ENCODE assay signal across 15 cellular contexts in genomic region chr2:70920367-70920715, GRCh38. TPM values are rescaled to one million over a fixed set of nuclear protein-coding genes. Genes with fewer than 3 reads are reported as not detected.
A peak's percentile ranks its signal among the peaks of the same experiment; 100 is the strongest.
DNase-seq lines count a peak whose midpoint lies in the region; ATAC-seq, FAIRE-seq and TF ChIP-seq lines count a peak whose summit lies in the region.
"Had no signal": no experiment of that assay in that cellular context is flagged by ENCODE, and none has a peak within 500 bp of the region (broad histone marks: within the 10 kb centered on the region; RNA-seq: fewer than 3 reads in every experiment).

No MANE protein-coding gene starts in this region.

- no peaks in the 10 kb centered on the region for H3K79me2 ChIP-seq in HepG2 (ENCODE audit: insufficient read depth, low read length)

- H2BK5ac ChIP-seq in IMR-90 (ENCODE audit: low read depth, low read length, poor library complexity, severe bottlenecking) = no peak overlapping the region

- no peaks in the 10 kb centered on the region for H4K20me1 ChIP-seq in IMR-90 (ENCODE audit: insufficient read depth, low read length)
- no peaks in the 10 kb centered on the region for H4K20me1 ChIP-seq in HepG2 (ENCODE audit: insufficient read depth, low read length)

- H4K5ac ChIP-seq in IMR-90 (ENCODE audit: low read depth, low read length) = no peak overlapping the region

- no peaks in the 10 kb centered on the region for H3K4me1 ChIP-seq in IMR-90 (ENCODE audit: control insufficient read depth, insufficient read depth, low read length)
- H3K4me1 ChIP-seq in HepG2 (ENCODE audit: insufficient read depth, low read length) = peaks cover 22% of the 10 kb centered on the region
- H3K4me1 ChIP-seq in spleen = peaks cover 0 to 12% (median 0%) of the 10 kb centered on the region in 6 donors

- intact Hi-C loops in IMR-90 (cut with micrococcal nuclease) (loop anchor here (1.0 to 2.0 kb wide), 3 partner anchors 26 to 58 kb away; no protein-coding TSS in a partner anchor), HepG2 (cut with micrococcal nuclease; ENCODE audit: unreplicated experiment) (loop anchor here (1.0 to 2.0 kb wide), 3 partner anchors 26 to 132 kb away; no protein-coding TSS in a partner anchor), spleen (cut with DNase I; ENCODE audit: low total_unique reads) (loop anchor here (10.0 kb wide), 1 partner anchor 46 kb away; no protein-coding TSS in a partner anchor)

- H4K91ac ChIP-seq in IMR-90 (ENCODE audit: insufficient read depth, low read depth, low read length) = no peak overlapping the region

- WGBS in IMR-90 (ENCODE audit: extremely low coverage in 2 of 2, insufficient read length in 1 of 2), 2 experiments = no CpG with 5 or more reads among the region's 3 CpGs
- WGBS in HepG2 (ENCODE audit: low lambda C conversion rate) = 91% methylated on average over 3 of the region's 3 CpGs
- WGBS in spleen, 5 donors = 93 to 100% (median 97%) methylated on average over 3 of the region's 3 CpGs

- ATAC-seq in IMR-90 (ENCODE audit: low read depth) (no peak), HepG2 (peak; percentile 15; the same call in 2 of the 3 replicates), HG02981 (IDR thresholded peaks at IDR 0.05; ENCODE audit: unreplicated experiment) (no peak), GM18873 (IDR thresholded peaks at IDR 0.05; ENCODE audit: low FRiP score, unreplicated experiment) (no peak)

- dilution Hi-C loops in IMR-90 (cut with HindIII; ENCODE audit: low sequenced_read_pairs, unreplicated experiment) = no loop called here

- H3K9me1 ChIP-seq in IMR-90 (ENCODE audit: insufficient read depth, low read length) = no peaks in the 10 kb centered on the region

- peak overlapping the region; percentile 18 for H2AFZ ChIP-seq in IMR-90 (replicated peaks; ENCODE audit: low read length, poor library complexity)
- H2AFZ ChIP-seq in HepG2 (ENCODE audit: low read length) = no peak overlapping the region

- H2AK5ac ChIP-seq in IMR-90 (ENCODE audit: low read depth, low read length) = no peak overlapping the region

- H3K36me3 Mint-ChIP-seq in activated naive CD4-positive, alpha-beta T cell treated with anti-CD3 and anti-CD28 coated beads, Interleukin-2, amount 10 ng/mL, durations not matched to agents 7 days and 5 days = no peaks in the 10 kb centered on the region

- BruUV-seq in IMR-90 (replicated peaks; lab: Mats Ljungman, UMichigan) = no TSS peak
- BruUV-seq in HepG2 (replicated peaks; lab: Mats Ljungman, UMichigan) = no TSS peak

- in situ Hi-C loops in IMR-90 (cut with MboI; ENCODE audit: low sequenced_read_pairs) (no loop called here), HepG2 (cut with HindIII; ENCODE audit: extremely low pct_ligation_motif_present, low pct_unique_long_range_greater_than_20kb) (loop anchor here (5.0 kb wide), 1 partner anchor 48 kb away; no protein-coding TSS in a partner anchor)

- no peak overlapping the region for H3K56ac ChIP-seq in IMR-90 (ENCODE audit: extremely low read depth, insufficient read depth, low read length)

- H3K14ac ChIP-seq in IMR-90 (replicated peaks; ENCODE audit: low read depth, low read length) = no peak overlapping the region

- H3K9ac ChIP-seq in IMR-90 (ENCODE audit: low read depth, low read length) (no peak overlapping the region), HepG2 (ENCODE audit: insufficient read depth, low read depth, low read length) (no peak overlapping the region)

- no peak for TF ChIP-seq RAD21 in IMR-90 (IDR thresholded peaks at IDR 0.05; ENCODE audit: low read length)
- TF ChIP-seq RAD21 in HepG2 (CRISPR knock-in tag; IDR thresholded peaks at IDR 0.05) = no peak

- no peaks in the 10 kb centered on the region for H3K4me1 Mint-ChIP-seq in activated naive CD4-positive, alpha-beta T cell treated with anti-CD3 and anti-CD28 coated beads, Interleukin-2, amount 10 ng/mL, durations not matched to agents 7 days and 5 days

- TF ChIP-seq EP300 in HepG2 (IDR thresholded peaks at IDR 0.05; ENCODE audit: low read depth in 2 of 2, low read length in 2 of 2) = no peak
- no peak for TF ChIP-seq EP300 in HepG2 (CRISPR knock-in tag; IDR thresholded peaks at IDR 0.05; ENCODE audit: borderline replicate concordance)

- no peak overlapping the region for H2BK15ac ChIP-seq in IMR-90 (ENCODE audit: low read depth, low read length)

- no peak overlapping the region for H3K18ac ChIP-seq in IMR-90 (ENCODE audit: low read depth, low read length)

- no peak overlapping the region for H2BK120ac ChIP-seq in IMR-90 (ENCODE audit: low read depth, low read length)

- H3K4ac ChIP-seq in IMR-90 (ENCODE audit: low read depth, low read length) = no peak overlapping the region

- TF ChIP-seq CTCF in IMR-90 (conservative IDR thresholded peaks at IDR 0.05; ENCODE audit: low read depth, low read length) (no peak), HepG2 (CRISPR knock-in tag; IDR thresholded peaks at IDR 0.05) (no peak), spleen (IDR thresholded peaks at IDR 0.05 in 8 of 11, conservative IDR thresholded peaks at IDR 0.05 in 3 of 11) (no peak)

- H3K27me3 ChIP-seq in IMR-90 (ENCODE audit: control insufficient read depth, insufficient read depth, low read length) (no peaks in the 10 kb centered on the region), HepG2 (ENCODE audit: control insufficient read depth in 1 of 2, insufficient read depth in 2 of 2, low read length in 2 of 2) (no peaks in the 10 kb centered on the region), spleen (replicated peaks in 1 of 7) (peaks cover 0 to 53% (median 11%) of the 10 kb centered on the region in 7 donors)

- no peaks in the 10 kb centered on the region for H3K9me3 Mint-ChIP-seq in activated naive CD4-positive, alpha-beta T cell treated with anti-CD3 and anti-CD28 coated beads, Interleukin-2, amount 10 ng/mL, durations not matched to agents 7 days and 5 days

- H3K27ac Mint-ChIP-seq in activated naive CD4-positive, alpha-beta T cell treated with anti-CD3 and anti-CD28 coated beads, Interleukin-2, amount 10 ng/mL, durations not matched to agents 7 days and 5 days = no peak overlapping the region

- no peaks in the 10 kb centered on the region for H3K36me3 ChIP-seq in IMR-90 (ENCODE audit: control insufficient read depth, insufficient read depth, low read length)
- no peaks in the 10 kb centered on the region for H3K36me3 ChIP-seq in HepG2 (replicated peaks in 1 of 2; ENCODE audit: control insufficient read depth in 1 of 2, insufficient read depth in 2 of 2, low read length in 2 of 2)
- H3K36me3 ChIP-seq in spleen = no peaks in the 10 kb centered on the region

- H3K4me3 Mint-ChIP-seq in activated naive CD4-positive, alpha-beta T cell treated with anti-CD3 and anti-CD28 coated beads, Interleukin-2, amount 10 ng/mL, durations not matched to agents 7 days and 5 days = no peak overlapping the region

- no peak overlapping the region for H4K8ac ChIP-seq in IMR-90 (ENCODE audit: low read depth in 2 of 2, low read length in 2 of 2)

- H3K27me3 Mint-ChIP-seq in activated naive CD4-positive, alpha-beta T cell treated with anti-CD3 and anti-CD28 coated beads, Interleukin-2, amount 10 ng/mL, durations not matched to agents 7 days and 5 days = peaks cover 31% of the 10 kb centered on the region

- H3K4me2 ChIP-seq in IMR-90 (ENCODE audit: low read depth, low read length) (no peak overlapping the region), HepG2 (ENCODE audit: low read depth, low read length) (no peak overlapping the region)

- CTCF ChIA-PET in activated naive CD4-positive, alpha-beta T cell treated with anti-CD3 and anti-CD28 coated beads, Interleukin-2, amount 10 ng/mL, durations not matched to agents 7 days and 5 days (lab: Charles Lee) = interaction anchor here (0.8 to 6.3 kb wide), 18 partner anchors 8 to 145 kb away, joined by 3 to 98 read pairs (median 4); partner anchors contain the start of gene FIGLA
- CTCF ChIA-PET in IMR-90 (lab: Yijun Ruan, JAX) = interaction anchor here (0.6 to 1.4 kb wide), 7 partner anchors 28 to 57 kb away, joined by 3 to 7 read pairs (median 4); no protein-coding TSS in a partner anchor
- CTCF ChIA-PET in HepG2 (lab: Yijun Ruan, JAX; ENCODE audit: low intra/inter-chr PET ratio, low total read pairs) = interaction anchor here (0.9 to 7.1 kb wide), 6 partner anchors 26 to 130 kb away, joined by 3 to 124 read pairs (median 12); partner anchors contain the start of gene FIGLA

- no peak overlapping the region for H3K23ac ChIP-seq in IMR-90 (ENCODE audit: low read depth, low read length)

- no peak overlapping the region for H2AK9ac ChIP-seq in IMR-90 (replicated peaks; ENCODE audit: low read depth, low read length, poor library complexity)

- no peak overlapping the region for H2BK20ac ChIP-seq in IMR-90 (ENCODE audit: low read depth, low read length)

- POLR2A ChIA-PET in IMR-90 (lab: Charles Lee; ENCODE audit: unreplicated experiment) = no interaction called here
- POLR2A ChIA-PET in HepG2 (lab: Yijun Ruan, JAX) = no interaction called here

- FAIRE-seq in HepG2 (lab: Jason Lieb, UNC) = no peak
- FAIRE-seq: D721Med, RCC 7860 had no signal

- TF ChIP-seq POLR2A in IMR-90 (IDR thresholded peaks at IDR 0.05; ENCODE audit: low read depth, low read length) (no peak), HepG2 (IDR thresholded peaks at IDR 0.05; ENCODE audit: insufficient read depth in 1 of 2, low read depth in 2 of 2, low read length in 2 of 2) (no peak), spleen (IDR thresholded peaks at IDR 0.05) (no peak)

- H3K27ac ChIP-seq in IMR-90 (ENCODE audit: insufficient read depth, low read length) (no peak overlapping the region), HepG2 (ENCODE audit: extremely low read length, insufficient read depth, low read length) (no peak overlapping the region), spleen (no peak overlapping the region)

- H3K9me3 ChIP-seq in IMR-90 (ENCODE audit: control insufficient read depth, insufficient read depth, low read length) (0 out of 2 replicates have a peak, but pooled peaks cover 3% of the 10 kb centered on the region), HepG2 (ENCODE audit: low read length) (no peaks in the 10 kb centered on the region), spleen (peaks cover 0 to 3% (median 0%) of the 10 kb centered on the region in 8 donors)

- DNase-seq in activated naive CD4-positive, alpha-beta T cell treated with anti-CD3 and anti-CD28 coated beads, Interleukin-2, amount 10 ng/mL, durations not matched to agents 7 days and 5 days = peak; percentile 14
- DNase-seq in activated naive CD4-positive, alpha-beta T cell treated with anti-CD3 and anti-CD28 coated beads, Interleukin-2, amount 50 U/mL, for 16 hours = no peak
- DNase-seq in IMR-90 (no peak), HepG2 (ENCODE audit: low spot score) (no peak), spleen (peak; percentile 38), NCI-H82 (lab: John Stamatoyannopoulos, UW) (no peak)
- DNase-seq: NCI-H1105, NCI-H2081 treated with DMSO at 0.1 percent for 48 hours had no signal

- no peaks in the 10 kb centered on the region for H3K79me1 ChIP-seq in IMR-90 (ENCODE audit: low read depth in 1 of 2, low read length in 2 of 2)

- no peak overlapping the region for H3K4me3 ChIP-seq in IMR-90 (ENCODE audit: insufficient read depth, low read depth, low read length)
- H3K4me3 ChIP-seq in HepG2 (replicated peaks in 1 of 3; ENCODE audit: insufficient read depth in 1 of 3, low read depth in 2 of 3, low read length in 3 of 3) = no peak overlapping the region
- no peak overlapping the region for H3K4me3 ChIP-seq in spleen

RNA-seq across cellular contexts. Expression of gene ATP6V1B1, which starts 15.4 kb away (rescaled TPM):
- 0.28 TPM in 1 of 2 replicates, not detected in the other for total RNA-seq in IMR-90 (2012; rRNA removed)
- 1.3 and 1.4 TPM in 2 replicates for polyA plus RNA-seq in IMR-90 (2012; rRNA removed)
- polyA plus RNA-seq in IMR-90 (2012; cell fraction: cytosol; rRNA removed) = 0.51 TPM in 1 of 2 replicates, not detected in the other
- polyA plus RNA-seq in IMR-90 (2012; cell fraction: nucleus; rRNA removed; ENCODE audit: low replicate concordance) = 17.8 and 20.6 TPM in 2 replicates
- 0.58 TPM in 1 of 2 replicates, not detected in the other for total RNA-seq in HepG2 (2016; rRNA removed; fragmentation: Illumina TruSeq; extraction: Trizol)
- not detected in 2 replicates for total RNA-seq in HepG2 (2016; cell fraction: cytosol; rRNA removed; fragmentation: Illumina TruSeq; extraction: Trizol; ENCODE audit: low read depth)
- 0.37 and 1.5 TPM in 2 replicates for total RNA-seq in HepG2 (2016; cell fraction: insoluble cytoplasmic fraction; rRNA removed; fragmentation: Illumina TruSeq; extraction: Trizol)
- total RNA-seq in HepG2 (2016; cell fraction: membrane; rRNA removed; fragmentation: Illumina TruSeq; extraction: Trizol) = not detected in 2 replicates
- 2.3 and 2.4 TPM in 2 replicates for total RNA-seq in HepG2 (2016; cell fraction: nucleus; rRNA removed; fragmentation: Illumina TruSeq; extraction: Trizol)
- 1.6 and 1.8 TPM in 2 replicates for polyA plus RNA-seq in HepG2 (2011; rRNA removed)
- 0.21 and 0.30 TPM in 2 replicates for polyA plus RNA-seq in HepG2 (2011; cell fraction: cytosol; rRNA removed)
- polyA plus RNA-seq in HepG2 (2011; cell fraction: nucleus; rRNA removed) = 24.4 and 25.8 TPM in 2 replicates
- 1.7 and 2.1 TPM in 2 replicates for polyA plus RNA-seq in HepG2 (2012)
- 0.07 and 0.08 TPM in 2 replicates for polyA plus RNA-seq in HepG2 (2016; cell fraction: cytosol; fragmentation: Illumina TruSeq; extraction: Trizol; ENCODE audit: low read depth)
- 0.31 TPM in 1 of 2 replicates, not detected in the other for polyA plus RNA-seq in HepG2 (2016; cell fraction: insoluble cytoplasmic fraction; fragmentation: Illumina TruSeq; extraction: Trizol; ENCODE audit: low read depth)
- polyA plus RNA-seq in HepG2 (2016; cell fraction: membrane; fragmentation: Illumina TruSeq; extraction: Trizol; ENCODE audit: low read depth) = 0.12 TPM in 1 of 2 replicates, not detected in the other
- polyA plus RNA-seq in HepG2 (2016; cell fraction: nucleus; fragmentation: Illumina TruSeq; extraction: Trizol; ENCODE audit: insufficient read depth, low read depth) = 7.8 and 11.0 TPM in 2 replicates
- 0.18 TPM in 1 of 2 replicates, not detected in the other for polyA minus RNA-seq in HepG2 (2011; rRNA and poly(A)+ RNA removed; ENCODE audit: low replicate concordance)
- polyA minus RNA-seq in HepG2 (2011; cell fraction: cytosol; rRNA and poly(A)+ RNA removed) = not detected in 2 replicates
- 1.5 and 3.5 TPM in 2 replicates for polyA minus RNA-seq in HepG2 (2011; cell fraction: nucleus; rRNA and poly(A)+ RNA removed)
- total RNA-seq in spleen = not detected
- under 1 TPM in 2 of 3 donors, not detected in 1; 0.06 to 0.11 TPM for polyA plus RNA-seq in spleen
- total RNA-seq: Right ventricle myocardium inferior had no signal

RNA-seq across cellular contexts. Expression of gene VAX2, which starts 20.0 kb away (rescaled TPM):
- total RNA-seq in IMR-90 (2012; rRNA removed) (0.36 and 0.56 TPM in 2 replicates), HepG2 (2016; rRNA removed; fragmentation: Illumina TruSeq; extraction: Trizol) (3.9 and 4.1 TPM in 2 replicates), spleen (not detected)
- polyA plus RNA-seq in IMR-90 (2012; rRNA removed) (1.5 and 2.4 TPM in 2 replicates), HepG2 (2011; rRNA removed) (2.1 and 3.0 TPM in 2 replicates), spleen (under 1 TPM in 1 of 3 donors, not detected in 2; 0.05 TPM)
- 3.2 and 3.5 TPM in 2 replicates for polyA plus RNA-seq in IMR-90 (2012; cell fraction: cytosol; rRNA removed)
- 6.0 and 12.7 TPM in 2 replicates for polyA plus RNA-seq in IMR-90 (2012; cell fraction: nucleus; rRNA removed; ENCODE audit: low replicate concordance)
- 3.0 and 3.9 TPM in 2 replicates for total RNA-seq in HepG2 (2016; cell fraction: cytosol; rRNA removed; fragmentation: Illumina TruSeq; extraction: Trizol; ENCODE audit: low read depth)
- total RNA-seq in HepG2 (2016; cell fraction: insoluble cytoplasmic fraction; rRNA removed; fragmentation: Illumina TruSeq; extraction: Trizol) = 3.6 and 4.7 TPM in 2 replicates
- 3.2 and 4.6 TPM in 2 replicates for total RNA-seq in HepG2 (2016; cell fraction: membrane; rRNA removed; fragmentation: Illumina TruSeq; extraction: Trizol)
- total RNA-seq in HepG2 (2016; cell fraction: nucleus; rRNA removed; fragmentation: Illumina TruSeq; extraction: Trizol) = 2.9 and 3.6 TPM in 2 replicates
- 0.96 and 1.5 TPM in 2 replicates for polyA plus RNA-seq in HepG2 (2011; cell fraction: cytosol; rRNA removed)
- polyA plus RNA-seq in HepG2 (2011; cell fraction: nucleus; rRNA removed) = 12.7 and 15.3 TPM in 2 replicates
- polyA plus RNA-seq in HepG2 (2012) = 1.0 and 1.3 TPM in 2 replicates
- polyA plus RNA-seq in HepG2 (2016; cell fraction: cytosol; fragmentation: Illumina TruSeq; extraction: Trizol; ENCODE audit: low read depth) = 4.8 and 4.9 TPM in 2 replicates
- polyA plus RNA-seq in HepG2 (2016; cell fraction: insoluble cytoplasmic fraction; fragmentation: Illumina TruSeq; extraction: Trizol; ENCODE audit: low read depth) = 4.6 and 5.5 TPM in 2 replicates
- 4.6 and 5.0 TPM in 2 replicates for polyA plus RNA-seq in HepG2 (2016; cell fraction: membrane; fragmentation: Illumina TruSeq; extraction: Trizol; ENCODE audit: low read depth)
- 6.7 and 8.7 TPM in 2 replicates for polyA plus RNA-seq in HepG2 (2016; cell fraction: nucleus; fragmentation: Illumina TruSeq; extraction: Trizol; ENCODE audit: insufficient read depth, low read depth)
- 1.1 TPM in 1 of 2 replicates, not detected in the other for polyA minus RNA-seq in HepG2 (2011; rRNA and poly(A)+ RNA removed; ENCODE audit: low replicate concordance)
- polyA minus RNA-seq in HepG2 (2011; cell fraction: cytosol; rRNA and poly(A)+ RNA removed) = 0.59 and 1.1 TPM in 2 replicates
- 3.0 and 3.3 TPM in 2 replicates for polyA minus RNA-seq in HepG2 (2011; cell fraction: nucleus; rRNA and poly(A)+ RNA removed)

RNA-seq across cellular contexts. Expression of gene ANKRD53, which starts 58.1 kb away (rescaled TPM):
- total RNA-seq in IMR-90 (2012; rRNA removed) (0.54 and 0.56 TPM in 2 replicates), HepG2 (2016; rRNA removed; fragmentation: Illumina TruSeq; extraction: Trizol) (not detected in 2 replicates), spleen (1 to 10 TPM in 3 of 7 donors, under 1 TPM in 2, not detected in 2; 0.39 to 1.7 (median 1.3) TPM)
- polyA plus RNA-seq in IMR-90 (2012; rRNA removed) (1.0 and 1.2 TPM in 2 replicates), HepG2 (2011; rRNA removed) (0.12 and 0.15 TPM in 2 replicates), spleen (under 1 TPM; 0.22 to 0.72 (median 0.27) TPM)
- polyA plus RNA-seq in IMR-90 (2012; cell fraction: cytosol; rRNA removed) = 1.8 and 2.6 TPM in 2 replicates
- polyA plus RNA-seq in IMR-90 (2012; cell fraction: nucleus; rRNA removed; ENCODE audit: low replicate concordance) = 3.3 and 5.0 TPM in 2 replicates
- not detected in 2 replicates for total RNA-seq in HepG2 (2016; cell fraction: cytosol; rRNA removed; fragmentation: Illumina TruSeq; extraction: Trizol; ENCODE audit: low read depth)
- 0.09 TPM in 1 of 2 replicates, not detected in the other for total RNA-seq in HepG2 (2016; cell fraction: insoluble cytoplasmic fraction; rRNA removed; fragmentation: Illumina TruSeq; extraction: Trizol)
- total RNA-seq in HepG2 (2016; cell fraction: membrane; rRNA removed; fragmentation: Illumina TruSeq; extraction: Trizol) = not detected in 2 replicates
- 0.66 TPM in 1 of 2 replicates, not detected in the other for total RNA-seq in HepG2 (2016; cell fraction: nucleus; rRNA removed; fragmentation: Illumina TruSeq; extraction: Trizol)
- 0.25 TPM in 1 of 2 replicates, not detected in the other for polyA plus RNA-seq in HepG2 (2011; cell fraction: cytosol; rRNA removed)
- 0.14 and 0.62 TPM in 2 replicates for polyA plus RNA-seq in HepG2 (2011; cell fraction: nucleus; rRNA removed)
- polyA plus RNA-seq in HepG2 (2012) = 0.08 TPM in 1 of 2 replicates, not detected in the other
- polyA plus RNA-seq in HepG2 (2016; cell fraction: cytosol; fragmentation: Illumina TruSeq; extraction: Trizol; ENCODE audit: low read depth) = 0.08 and 0.27 TPM in 2 replicates
- polyA plus RNA-seq in HepG2 (2016; cell fraction: insoluble cytoplasmic fraction; fragmentation: Illumina TruSeq; extraction: Trizol; ENCODE audit: low read depth) = not detected in 2 replicates
- 0.20 and 0.53 TPM in 2 replicates for polyA plus RNA-seq in HepG2 (2016; cell fraction: membrane; fragmentation: Illumina TruSeq; extraction: Trizol; ENCODE audit: low read depth)
- polyA plus RNA-seq in HepG2 (2016; cell fraction: nucleus; fragmentation: Illumina TruSeq; extraction: Trizol; ENCODE audit: insufficient read depth, low read depth) = 0.42 and 0.69 TPM in 2 replicates
- not detected in 2 replicates for polyA minus RNA-seq in HepG2 (2011; rRNA and poly(A)+ RNA removed; ENCODE audit: low replicate concordance)
- polyA minus RNA-seq in HepG2 (2011; cell fraction: cytosol; rRNA and poly(A)+ RNA removed) = not detected in 2 replicates
- polyA minus RNA-seq in HepG2 (2011; cell fraction: nucleus; rRNA and poly(A)+ RNA removed) = not detected in 2 replicates
- total RNA-seq: NCI-H460, SK-MEL-5 had no signal

Comparison
In these comparisons a context has a peak if more than half of its experiments do, and no peak if none do; other contexts are left out.
1. DNase-seq: peak in activated naive CD4-positive, alpha-beta T cell treated with anti-CD3 and anti-CD28 coated beads, Interleukin-2, amount 10 ng/mL, durations not matched to agents 7 days and 5 days (single experiment) and spleen (single experiment); none in activated naive CD4-positive, alpha-beta T cell treated with anti-CD3 and anti-CD28 coated beads, Interleukin-2, amount 50 U/mL, for 16 hours (single experiment), IMR-90 (single experiment), HepG2 (single experiment) and NCI-H82 (single experiment).